Comparison of ENCODE assay signal across 8 cellular contexts in the genomic region with DNA sequence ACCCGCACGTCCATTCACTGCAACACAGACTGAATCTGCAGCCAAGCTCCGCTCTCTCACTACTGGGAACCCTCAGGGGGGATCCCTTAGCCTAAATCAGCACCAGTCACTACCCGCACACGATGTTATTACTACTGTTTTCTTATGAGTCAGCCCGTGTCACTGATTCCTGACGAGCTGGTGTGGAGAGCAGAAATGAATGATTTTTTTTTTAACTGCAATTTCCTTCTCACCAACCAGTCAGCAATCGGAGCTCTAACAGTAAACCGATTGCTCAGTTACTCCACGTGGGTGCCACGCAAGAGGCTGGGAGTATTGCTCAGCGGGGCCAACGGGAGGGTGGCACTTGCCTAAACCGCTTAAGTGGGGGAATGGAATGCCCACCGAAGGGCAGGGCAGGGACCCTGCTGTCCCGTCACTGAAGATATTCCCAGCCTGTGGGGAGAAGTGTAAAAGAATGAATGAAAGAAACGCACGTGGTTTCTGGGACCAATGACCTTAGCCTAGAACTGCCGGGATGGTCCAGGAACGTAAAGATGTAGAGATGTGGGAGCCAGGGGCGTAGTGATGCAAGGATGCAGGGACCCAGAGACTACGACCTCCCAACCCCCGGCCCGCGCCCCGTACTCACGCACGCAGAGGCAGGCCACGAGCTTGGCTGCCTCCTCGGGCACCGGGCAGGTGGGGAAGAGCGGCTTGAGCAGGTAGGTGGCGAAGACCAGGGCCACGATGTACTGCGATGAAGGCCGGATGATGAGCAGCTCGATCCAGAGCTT. TPM values are rescaled to one million over a fixed set of nuclear protein-coding genes. Genes with fewer than 3 reads are reported as not detected.
A peak's percentile ranks its signal among the peaks of the same experiment; 100 is the strongest.
DNase-seq lines count a peak whose midpoint lies in the region; ATAC-seq, FAIRE-seq and TF ChIP-seq lines count a peak whose summit lies in the region.
"Not testable (repeated sequence)": the region's sequence is repeated elsewhere in the genome, so short reads cannot be mapped to it uniquely, and the experiment has no call there.

No MANE protein-coding gene starts in this region.

- TF ChIP-seq CTCF in bronchial epithelial cell (IDR thresholded peaks at IDR 0.05; ENCODE audit: insufficient read depth, low read length, severe bottlenecking); parathyroid adenoma (IDR thresholded peaks at IDR 0.05); thoracic aorta (IDR thresholded peaks at IDR 0.05): not testable (repeated sequence)

- not testable (repeated sequence) for H3K9me3 Mint-ChIP-seq in activated CD4-positive, alpha-beta T cell treated with anti-CD3 and anti-CD28 coated beads, Interleukin-2, amount 10 ng/mL, durations not matched to agents 24 days and 14 days

- not testable (repeated sequence) for H3K27me3 ChIP-seq in bronchial epithelial cell (ENCODE audit: control insufficient read depth, insufficient read depth, low read length); parathyroid adenoma (ENCODE audit: control insufficient read depth, insufficient read depth, low read length); thoracic aorta (replicated peaks; ENCODE audit: insufficient read depth)

- H3K9ac ChIP-seq in parathyroid adenoma: not testable (repeated sequence)

- peaks cover 53% of the 10 kb centered on the region for H3K4me1 Mint-ChIP-seq in activated CD4-positive, alpha-beta T cell treated with anti-CD3 and anti-CD28 coated beads, Interleukin-2, amount 10 ng/mL, durations not matched to agents 24 days and 14 days

- peak overlapping the region; percentile 75 for H2AFZ ChIP-seq in parathyroid adenoma

- DNase-seq in GM04504 (ENCODE audit: low read depth): peak; percentile 58
- DNase-seq in NCI-H345 (lab: John Stamatoyannopoulos, UW): peak; percentile 10
- peak; percentile 90 for DNase-seq in activated CD4-positive, alpha-beta T cell treated with anti-CD3 and anti-CD28 coated beads, Interleukin-2, amount 10 ng/mL, durations not matched to agents 24 days and 14 days
- DNase-seq in bronchial epithelial cell (ENCODE audit: low read depth): peak; percentile 89
- DNase-seq in hepatic stellate cell (ENCODE audit: low spot score): peak; percentile 64
- peak; percentile 31 for DNase-seq in thoracic aorta (ENCODE audit: low spot score)

- intact Hi-C loops in activated CD4-positive, alpha-beta T cell treated with anti-CD3 and anti-CD28 coated beads, Interleukin-2, amount 10 ng/mL, durations not matched to agents 24 days and 14 days (cut with micrococcal nuclease): loop anchor here (2.0 kb wide), 1 partner anchor 82 kb away; a partner anchor contains a TSS

- not testable (repeated sequence) for H3K27ac ChIP-seq in parathyroid adenoma
- H3K27ac ChIP-seq in thoracic aorta: peak overlapping the region in 1 of 2 donors; percentile 21

- not testable (repeated sequence) for FAIRE-seq in bronchial epithelial cell (lab: Jason Lieb, UNC)

- not testable (repeated sequence) for H3K79me2 ChIP-seq in parathyroid adenoma

- H3K27ac Mint-ChIP-seq in activated CD4-positive, alpha-beta T cell treated with anti-CD3 and anti-CD28 coated beads, Interleukin-2, amount 10 ng/mL, durations not matched to agents 24 days and 14 days: peak overlapping the region; percentile 100

- ATAC-seq in HG02870 (IDR thresholded peaks at IDR 0.05; ENCODE audit: unreplicated experiment): peak; percentile 38
- ATAC-seq in thoracic aorta (ENCODE audit: insufficient number of reproducible peaks, low FRiP score, low read depth): peak; percentile 85

- peak overlapping the region; percentile 31 for H3K4me2 ChIP-seq in parathyroid adenoma (ENCODE audit: low read length)

- H3K4me3 Mint-ChIP-seq in activated CD4-positive, alpha-beta T cell treated with anti-CD3 and anti-CD28 coated beads, Interleukin-2, amount 10 ng/mL, durations not matched to agents 24 days and 14 days: peak overlapping the region; percentile 97

- peaks cover 46% of the 10 kb centered on the region for H3K36me3 Mint-ChIP-seq in activated CD4-positive, alpha-beta T cell treated with anti-CD3 and anti-CD28 coated beads, Interleukin-2, amount 10 ng/mL, durations not matched to agents 24 days and 14 days (ENCODE audit: low read depth)

- H3K9me3 ChIP-seq in parathyroid adenoma (ENCODE audit: control insufficient read depth, low read length); thoracic aorta: not testable (repeated sequence)

- not testable (repeated sequence) for H3K27me3 Mint-ChIP-seq in activated CD4-positive, alpha-beta T cell treated with anti-CD3 and anti-CD28 coated beads, Interleukin-2, amount 10 ng/mL, durations not matched to agents 24 days and 14 days

- H3K36me3 ChIP-seq in bronchial epithelial cell (ENCODE audit: control insufficient read depth, insufficient read depth, low read length): peaks cover 20% of the 10 kb centered on the region
- H3K36me3 ChIP-seq in parathyroid adenoma (ENCODE audit: control insufficient read depth, insufficient read depth, low read length); thoracic aorta: not testable (repeated sequence)

- not testable (repeated sequence) for H3K4me1 ChIP-seq in parathyroid adenoma
- peaks cover 8 to 14% of the 10 kb centered on the region in 2 donors for H3K4me1 ChIP-seq in thoracic aorta (ENCODE audit: control insufficient read depth in 1 of 2, low read depth in 2 of 2)

- H3K4me3 ChIP-seq in bronchial epithelial cell (ENCODE audit: low read depth, low read length) (peak overlapping the region; percentile 83), thoracic aorta (peak overlapping the region; percentile 73)
- not testable (repeated sequence) for H3K4me3 ChIP-seq in parathyroid adenoma (ENCODE audit: low read depth, low read length)

RNA-seq across cellular contexts. Expression of a gene that starts 0.9 kb away (rescaled TPM):
- 408 and 410 TPM in 2 replicates for total RNA-seq in activated CD4-positive, alpha-beta T cell treated with anti-CD3 and anti-CD28 coated beads, Interleukin-2, amount 10 ng/mL, durations not matched to agents 24 days and 14 days
- total RNA-seq in bronchial epithelial cell (169 and 243 TPM in 2 replicates), thoracic aorta (10 to 100 TPM in 1 of 2 donors, 1 to 10 TPM in 1; 2.7 to 33.7 TPM)

Comparison
In these comparisons a context has a peak if more than half of its experiments do, and no peak if none do; other contexts are left out.
1. DNase-seq: peak in every context shown above with its lines; median percentile 90 in activated CD4-positive, alpha-beta T cell treated with anti-CD3 and anti-CD28 coated beads, Interleukin-2, amount 10 ng/mL, durations not matched to agents 24 days and 14 days; 89 in bronchial epithelial cell; 64 in hepatic stellate cell; 58 in GM04504; 31 in thoracic aorta; 10 in NCI-H345.